26 cellular contexts compared by ENCODE assay signal in genomic region chr6:107830060-107830459, GRCh38. TPM values are rescaled to one million over a fixed set of nuclear protein-coding genes. Genes with fewer than 3 reads are reported as not detected.
"Had no signal": no experiment of that assay in that cellular context is flagged by ENCODE, and none has a peak within 500 bp of the region (broad histone marks: within the 10 kb centered on the region; RNA-seq: fewer than 3 reads in every experiment).

No MANE protein-coding gene starts in this region.

- H3K4me3 Mint-ChIP-seq: endodermal cell; naive thymus-derived CD4-positive, alpha-beta T cell; nephron progenitor cell had no signal

- DNase-seq: effector CD4-positive, alpha-beta T cell; endodermal cell; foreskin melanocyte; head of caudate nucleus; left colon; left ventricle myocardium superior; naive thymus-derived CD4-positive, alpha-beta T cell; nephron progenitor cell; psoas muscle; spleen; stimulated activated CD4-positive, alpha-beta T cell treated with anti-CD3 and anti-CD28 coated beads, Interleukin-15, amount 100 ng/mL, for 24 hours; stimulated activated CD4-positive, alpha-beta T cell treated with anti-CD3 and anti-CD28 coated beads, Interleukin-1b, Interleukin-23, amount 100 ng/mL, for 48 hours; stimulated activated CD4-positive, alpha-beta T cell treated with anti-CD3 and anti-CD28 coated beads, Interleukin-4, amount 100 ng/mL, for 24 hours; stimulated activated naive CD4-positive, alpha-beta T cell; stomach; substantia nigra; trophoblast cell had no signal

- H3K9me3 Mint-ChIP-seq: endodermal cell; naive thymus-derived CD4-positive, alpha-beta T cell; nephron progenitor cell had no signal

- H3K4me1 ChIP-seq: psoas muscle, stomach had no signal

- H3K4me1 Mint-ChIP-seq: endodermal cell had no signal

- H3K36me3 Mint-ChIP-seq: naive thymus-derived CD4-positive, alpha-beta T cell had no signal

- H3K27me3 ChIP-seq: hepatocyte, neutrophil, spleen had no signal

- H3K36me3 ChIP-seq: neutrophil, spleen, stomach had no signal

- H3K27me3 Mint-ChIP-seq: naive thymus-derived CD4-positive, alpha-beta T cell had no signal

- H3K27ac Mint-ChIP-seq: endodermal cell, nephron progenitor cell had no signal

- ATAC-seq: left colon; left ventricle myocardium superior; naive thymus-derived CD4-positive, alpha-beta T cell; psoas muscle; sciatic nerve had no signal

- H3K9me3 ChIP-seq: neutrophil, psoas muscle, spleen, stomach had no signal

- H3K4me3 ChIP-seq: coronary artery, hepatocyte, lung, psoas muscle, spleen, stomach had no signal

- H3K27ac ChIP-seq: coronary artery, hepatocyte, psoas muscle, spleen, stomach had no signal

RNA-seq across cellular contexts. Expression of gene SCML4, which starts 5.9 kb away (rescaled TPM):
- total RNA-seq: dermis microvascular lymphatic vessel endothelial cell, endodermal cell, kidney epithelial cell, osteoblast, skeletal muscle tissue had no signal
